ENCODE assay signal across 8 cellular contexts in the genomic region with DNA sequence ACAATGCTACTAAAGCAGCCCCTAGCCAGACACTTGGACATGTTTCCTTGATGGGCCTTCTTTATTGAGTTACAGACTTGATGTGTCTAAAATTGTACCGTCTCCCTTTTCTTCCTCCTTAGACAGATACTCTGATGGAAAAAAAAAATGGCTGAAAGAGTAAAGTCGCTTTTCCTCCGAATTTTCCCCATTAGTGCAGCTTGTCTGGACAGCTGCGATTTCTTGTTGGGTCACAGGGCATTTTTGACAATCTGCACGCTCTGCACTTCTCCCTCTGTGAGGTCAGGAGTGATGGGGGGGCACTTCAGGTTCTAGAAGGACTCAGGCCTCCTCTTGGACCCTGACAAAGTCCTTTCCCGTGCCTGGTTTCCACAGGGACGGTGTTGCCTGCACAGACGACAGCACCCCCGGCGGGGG. TPM values are rescaled to one million over a fixed set of nuclear protein-coding genes. Genes with fewer than 3 reads are reported as not detected.
DNase-seq lines count a peak whose midpoint lies in the region; ATAC-seq and TF ChIP-seq lines count a peak whose summit lies in the region.

No MANE protein-coding gene starts in this region.

- TF ChIP-seq EP300 in sigmoid colon (IDR thresholded peaks at IDR 0.05) = no peak

- intact Hi-C loops in sigmoid colon (cut with DNase I) = loop anchor here (5.0 kb wide), 3 partner anchors 54 to 474 kb away; a partner anchor contains a TSS

- no peaks in the 10 kb centered on the region for H3K27me3 Mint-ChIP-seq in T-helper 1 cell treated with Interleukin-12 subunit alpha and Interleukin-12 subunit beta and Interleukin-4 antibody, amounts not matched to agents 30 μg/mL and 1 μg/mL, for 36 hours (ENCODE audit: low read depth)

- no peak for TF ChIP-seq CTCF in fibroblast of the aortic adventitia (IDR thresholded peaks at IDR 0.05; ENCODE audit: insufficient read depth, low read length)
- no peak for TF ChIP-seq CTCF in sigmoid colon (IDR thresholded peaks at IDR 0.05)

- no peak for ATAC-seq in HG03378 (IDR thresholded peaks at IDR 0.05; ENCODE audit: unreplicated experiment)
- no peak for ATAC-seq in GM18502 (IDR thresholded peaks at IDR 0.05; ENCODE audit: poor library complexity, unreplicated experiment)

- peaks cover 0 to 7% (median 0%) of the 10 kb centered on the region in 4 donors for H3K36me3 ChIP-seq in sigmoid colon

- peaks cover 0 to 32% (median 27%) of the 10 kb centered on the region in 4 donors for H3K4me1 ChIP-seq in sigmoid colon

- no peaks in the 10 kb centered on the region for H3K9me3 Mint-ChIP-seq in T-helper 1 cell treated with Interleukin-12 subunit alpha and Interleukin-12 subunit beta and Interleukin-4 antibody, amounts not matched to agents 30 μg/mL and 1 μg/mL, for 36 hours

- 3 to 11% methylated on average over 10 of the region's 10 CpGs for WGBS in sigmoid colon, 2 donors

- H3K4me3 Mint-ChIP-seq in T-helper 1 cell treated with Interleukin-12 subunit alpha and Interleukin-12 subunit beta and Interleukin-4 antibody, amounts not matched to agents 30 μg/mL and 1 μg/mL, for 36 hours = peak overlapping the region; percentile 72

- H3K36me3 Mint-ChIP-seq in T-helper 1 cell treated with Interleukin-12 subunit alpha and Interleukin-12 subunit beta and Interleukin-4 antibody, amounts not matched to agents 30 μg/mL and 1 μg/mL, for 36 hours (ENCODE audit: low read depth) = peaks cover 12% of the 10 kb centered on the region

- no peak for TF ChIP-seq POLR2A in sigmoid colon (IDR thresholded peaks at IDR 0.05)

- H3K27ac Mint-ChIP-seq in T-helper 1 cell treated with Interleukin-12 subunit alpha and Interleukin-12 subunit beta and Interleukin-4 antibody, amounts not matched to agents 30 μg/mL and 1 μg/mL, for 36 hours = peak overlapping the region; percentile 70

- peak overlapping the region; percentile 98 for H3K4me3 ChIP-seq in fibroblast of the aortic adventitia (ENCODE audit: low read depth, low read length)
- peak overlapping the region; percentile 72 to 95 (median 88) for H3K4me3 ChIP-seq in sigmoid colon

- peak overlapping the region; percentile 97 to 99 (median 98) for H3K27ac ChIP-seq in sigmoid colon

- no peaks in the 10 kb centered on the region for H3K9me3 ChIP-seq in sigmoid colon

- DNase-seq in T-helper 1 cell (no peak), SW480 (ENCODE audit: low spot score) (peak; percentile 6), fibroblast of the aortic adventitia (ENCODE audit: low read depth) (peak; percentile 29), sigmoid colon (no peak), NCI-H128 (lab: John Stamatoyannopoulos, UW; ENCODE audit: unreplicated experiment) (no peak)

- H3K4me1 Mint-ChIP-seq in T-helper 1 cell treated with Interleukin-12 subunit alpha and Interleukin-12 subunit beta and Interleukin-4 antibody, amounts not matched to agents 30 μg/mL and 1 μg/mL, for 36 hours (ENCODE audit: low read depth) = peaks cover 59% of the 10 kb centered on the region

- H3K27me3 ChIP-seq in sigmoid colon = no peaks in the 10 kb centered on the region

RNA-seq across cellular contexts. Expression of a gene that starts 1.0 kb away (rescaled TPM):
- total RNA-seq in fibroblast of the aortic adventitia (ENCODE audit: low replicate concordance) (267 and 308 TPM in 2 replicates), sigmoid colon (100 to 1,000 TPM; 206 to 268 (median 230) TPM)
- polyA plus RNA-seq in sigmoid colon = 10 to 100 TPM; 53.6 to 68.3 (median 57.1) TPM

RNA-seq across cellular contexts. Expression of a gene that starts 54.0 kb away (rescaled TPM):
- total RNA-seq in fibroblast of the aortic adventitia (ENCODE audit: low replicate concordance) = 78.1 and 84.9 TPM in 2 replicates
- 10 to 100 TPM; 18.9 to 28.5 (median 22.3) TPM for total RNA-seq in sigmoid colon
- polyA plus RNA-seq in sigmoid colon = 10 to 100 TPM; 63.2 to 78.8 (median 78.1) TPM

Comparison
In these comparisons a context has a peak if more than half of its experiments do, and no peak if none do; other contexts are left out.
1. DNase-seq: peak in SW480 (single experiment) and fibroblast of the aortic adventitia (single experiment); none in T-helper 1 cell (0 of 5), sigmoid colon (single experiment) and NCI-H128 (single experiment).